Comparison of ENCODE assay signal across 1 cellular context in genomic region chr9:124852829-124853531, GRCh38.
A peak's percentile ranks its signal among the peaks of the same experiment; 100 is the strongest.
TF ChIP-seq lines count a peak whose summit lies in the region.

A gene with protein sequence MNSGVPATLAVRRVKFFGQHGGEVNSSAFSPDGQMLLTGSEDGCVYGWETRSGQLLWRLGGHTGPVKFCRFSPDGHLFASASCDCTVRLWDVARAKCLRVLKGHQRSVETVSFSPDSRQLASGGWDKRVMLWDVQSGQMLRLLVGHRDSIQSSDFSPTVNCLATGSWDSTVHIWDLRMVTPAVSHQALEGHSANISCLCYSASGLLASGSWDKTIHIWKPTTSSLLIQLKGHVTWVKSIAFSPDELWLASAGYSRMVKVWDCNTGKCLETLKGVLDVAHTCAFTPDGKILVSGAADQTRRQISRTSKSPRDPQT (plus strand): TSS chr9:124853460. CDS start chr9:124853532, 72 bp downstream.

TF ChIP-seq in K562, 482 proteins besides CTCF, POLR2A, EP300 and RAD21 (continued from another document and continues in another):
- TF ChIP-seq ARID4B (CRISPR knock-in tag; IDR thresholded peaks at IDR 0.05) (peak; percentile 88; the same call in 1 of the 2 replicates), NFE2 (IDR thresholded peaks at IDR 0.05; ENCODE audit: low read depth) (no peak), RHOXF2B (CRISPR knock-in tag; conservative IDR thresholded peaks at IDR 0.05) (no peak), EGR1 (conservative IDR thresholded peaks at IDR 0.05) (no peak), ZNF133 (CRISPR knock-in tag; IDR thresholded peaks at IDR 0.05) (no peak), POLR3A (IDR thresholded peaks at IDR 0.05; ENCODE audit: borderline replicate concordance, extremely low read depth, insufficient read depth, insufficient read length) (no peak), ESRRB (CRISPR knock-in tag; IDR thresholded peaks at IDR 0.05; ENCODE audit: borderline replicate concordance) (no peak), FOXP1 (CRISPR knock-in tag; IDR thresholded peaks at IDR 0.05) (no peak; the same call in 1 of the 2 replicates), HLTF (IDR thresholded peaks at IDR 0.05) (no peak), NCOA4 (IDR thresholded peaks at IDR 0.05; ENCODE audit: partially characterized antibody) (no peak), FUS (optimal IDR thresholded peaks at IDR 0.05; ENCODE audit: low read depth, low read length) (no peak), ZBTB33 (CRISPR knock-in tag; IDR thresholded peaks at IDR 0.05) (peak; percentile 92), FOXJ2 (tag; IDR thresholded peaks at IDR 0.05) (peak; percentile 72), PTRF (tag; IDR thresholded peaks at IDR 0.05) (no peak), PTBP1 (IDR thresholded peaks at IDR 0.05; ENCODE audit: low read depth, low read length) (0 out of 2 replicates have a peak, but pooled peaks have one; percentile 58), ZNF217 (CRISPR knock-in tag; IDR thresholded peaks at IDR 0.05) (no peak), PURB (CRISPR knock-in tag; IDR thresholded peaks at IDR 0.05; ENCODE audit: low read depth) (no peak), CXXC5 (CRISPR knock-in tag; IDR thresholded peaks at IDR 0.05) (peak; percentile 67), CBX1 (IDR thresholded peaks at IDR 0.05; ENCODE audit: low read depth) (no peak; the same call in 1 of the 2 replicates), SUPT5H (IDR thresholded peaks at IDR 0.05) (no peak), ZNF324 (CRISPR knock-in tag; IDR thresholded peaks at IDR 0.05) (no peak), ATF3 (IDR thresholded peaks at IDR 0.05) (no peak), ATF3 (CRISPR knock-in tag; conservative IDR thresholded peaks at IDR 0.05) (no peak), HNRNPL (IDR thresholded peaks at IDR 0.05; ENCODE audit: low read depth, low read length) (0 out of 2 replicates have a peak, but pooled peaks have one; percentile 50), NFXL1 (CRISPR knock-in tag; IDR thresholded peaks at IDR 0.05) (no peak), ZNF280B (CRISPR knock-in tag; IDR thresholded peaks at IDR 0.05) (no peak), TRIM24 (IDR thresholded peaks at IDR 0.05) (no peak)
- TF ChIP-seq, protein P1, sequence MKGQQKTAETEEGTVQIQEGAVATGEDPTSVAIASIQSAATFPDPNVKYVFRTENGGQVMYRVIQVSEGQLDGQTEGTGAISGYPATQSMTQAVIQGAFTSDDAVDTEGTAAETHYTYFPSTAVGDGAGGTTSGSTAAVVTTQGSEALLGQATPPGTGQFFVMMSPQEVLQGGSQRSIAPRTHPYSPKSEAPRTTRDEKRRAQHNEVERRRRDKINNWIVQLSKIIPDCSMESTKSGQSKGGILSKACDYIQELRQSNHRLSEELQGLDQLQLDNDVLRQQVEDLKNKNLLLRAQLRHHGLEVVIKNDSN (CRISPR knock-in tag; IDR thresholded peaks at IDR 0.05): no peak; the same call in none of the 2 replicates
- TF ChIP-seq, protein P2, sequence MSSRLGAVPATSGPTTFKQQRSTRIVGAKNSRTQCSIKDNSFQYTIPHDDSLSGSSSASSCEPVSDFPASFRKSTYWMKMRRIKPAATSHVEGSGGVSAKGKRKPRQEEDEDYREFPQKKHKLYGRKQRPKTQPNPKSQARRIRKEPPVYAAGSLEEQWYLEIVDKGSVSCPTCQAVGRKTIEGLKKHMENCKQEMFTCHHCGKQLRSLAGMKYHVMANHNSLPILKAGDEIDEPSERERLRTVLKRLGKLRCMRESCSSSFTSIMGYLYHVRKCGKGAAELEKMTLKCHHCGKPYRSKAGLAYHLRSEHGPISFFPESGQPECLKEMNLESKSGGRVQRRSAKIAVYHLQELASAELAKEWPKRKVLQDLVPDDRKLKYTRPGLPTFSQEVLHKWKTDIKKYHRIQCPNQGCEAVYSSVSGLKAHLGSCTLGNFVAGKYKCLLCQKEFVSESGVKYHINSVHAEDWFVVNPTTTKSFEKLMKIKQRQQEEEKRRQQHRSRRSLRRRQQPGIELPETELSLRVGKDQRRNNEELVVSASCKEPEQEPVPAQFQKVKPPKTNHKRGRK (tag; IDR thresholded peaks at IDR 0.05): no peak
- TF ChIP-seq, protein P3, sequence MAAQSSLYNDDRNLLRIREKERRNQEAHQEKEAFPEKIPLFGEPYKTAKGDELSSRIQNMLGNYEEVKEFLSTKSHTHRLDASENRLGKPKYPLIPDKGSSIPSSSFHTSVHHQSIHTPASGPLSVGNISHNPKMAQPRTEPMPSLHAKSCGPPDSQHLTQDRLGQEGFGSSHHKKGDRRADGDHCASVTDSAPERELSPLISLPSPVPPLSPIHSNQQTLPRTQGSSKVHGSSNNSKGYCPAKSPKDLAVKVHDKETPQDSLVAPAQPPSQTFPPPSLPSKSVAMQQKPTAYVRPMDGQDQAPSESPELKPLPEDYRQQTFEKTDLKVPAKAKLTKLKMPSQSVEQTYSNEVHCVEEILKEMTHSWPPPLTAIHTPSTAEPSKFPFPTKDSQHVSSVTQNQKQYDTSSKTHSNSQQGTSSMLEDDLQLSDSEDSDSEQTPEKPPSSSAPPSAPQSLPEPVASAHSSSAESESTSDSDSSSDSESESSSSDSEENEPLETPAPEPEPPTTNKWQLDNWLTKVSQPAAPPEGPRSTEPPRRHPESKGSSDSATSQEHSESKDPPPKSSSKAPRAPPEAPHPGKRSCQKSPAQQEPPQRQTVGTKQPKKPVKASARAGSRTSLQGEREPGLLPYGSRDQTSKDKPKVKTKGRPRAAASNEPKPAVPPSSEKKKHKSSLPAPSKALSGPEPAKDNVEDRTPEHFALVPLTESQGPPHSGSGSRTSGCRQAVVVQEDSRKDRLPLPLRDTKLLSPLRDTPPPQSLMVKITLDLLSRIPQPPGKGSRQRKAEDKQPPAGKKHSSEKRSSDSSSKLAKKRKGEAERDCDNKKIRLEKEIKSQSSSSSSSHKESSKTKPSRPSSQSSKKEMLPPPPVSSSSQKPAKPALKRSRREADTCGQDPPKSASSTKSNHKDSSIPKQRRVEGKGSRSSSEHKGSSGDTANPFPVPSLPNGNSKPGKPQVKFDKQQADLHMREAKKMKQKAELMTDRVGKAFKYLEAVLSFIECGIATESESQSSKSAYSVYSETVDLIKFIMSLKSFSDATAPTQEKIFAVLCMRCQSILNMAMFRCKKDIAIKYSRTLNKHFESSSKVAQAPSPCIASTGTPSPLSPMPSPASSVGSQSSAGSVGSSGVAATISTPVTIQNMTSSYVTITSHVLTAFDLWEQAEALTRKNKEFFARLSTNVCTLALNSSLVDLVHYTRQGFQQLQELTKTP (IDR thresholded peaks at IDR 0.05; ENCODE audit: low read depth in 1 of 2, partially characterized antibody in 2 of 2): no peak
- TF ChIP-seq, protein P4, sequence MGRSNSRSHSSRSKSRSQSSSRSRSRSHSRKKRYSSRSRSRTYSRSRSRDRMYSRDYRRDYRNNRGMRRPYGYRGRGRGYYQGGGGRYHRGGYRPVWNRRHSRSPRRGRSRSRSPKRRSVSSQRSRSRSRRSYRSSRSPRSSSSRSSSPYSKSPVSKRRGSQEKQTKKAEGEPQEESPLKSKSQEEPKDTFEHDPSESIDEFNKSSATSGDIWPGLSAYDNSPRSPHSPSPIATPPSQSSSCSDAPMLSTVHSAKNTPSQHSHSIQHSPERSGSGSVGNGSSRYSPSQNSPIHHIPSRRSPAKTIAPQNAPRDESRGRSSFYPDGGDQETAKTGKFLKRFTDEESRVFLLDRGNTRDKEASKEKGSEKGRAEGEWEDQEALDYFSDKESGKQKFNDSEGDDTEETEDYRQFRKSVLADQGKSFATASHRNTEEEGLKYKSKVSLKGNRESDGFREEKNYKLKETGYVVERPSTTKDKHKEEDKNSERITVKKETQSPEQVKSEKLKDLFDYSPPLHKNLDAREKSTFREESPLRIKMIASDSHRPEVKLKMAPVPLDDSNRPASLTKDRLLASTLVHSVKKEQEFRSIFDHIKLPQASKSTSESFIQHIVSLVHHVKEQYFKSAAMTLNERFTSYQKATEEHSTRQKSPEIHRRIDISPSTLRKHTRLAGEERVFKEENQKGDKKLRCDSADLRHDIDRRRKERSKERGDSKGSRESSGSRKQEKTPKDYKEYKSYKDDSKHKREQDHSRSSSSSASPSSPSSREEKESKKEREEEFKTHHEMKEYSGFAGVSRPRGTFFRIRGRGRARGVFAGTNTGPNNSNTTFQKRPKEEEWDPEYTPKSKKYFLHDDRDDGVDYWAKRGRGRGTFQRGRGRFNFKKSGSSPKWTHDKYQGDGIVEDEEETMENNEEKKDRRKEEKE (IDR thresholded peaks at IDR 0.05; ENCODE audit: borderline replicate concordance in 1 of 2, control insufficient read depth in 1 of 2, low read depth in 2 of 2, low read length in 1 of 2): no peak
- TF ChIP-seq, protein P5, sequence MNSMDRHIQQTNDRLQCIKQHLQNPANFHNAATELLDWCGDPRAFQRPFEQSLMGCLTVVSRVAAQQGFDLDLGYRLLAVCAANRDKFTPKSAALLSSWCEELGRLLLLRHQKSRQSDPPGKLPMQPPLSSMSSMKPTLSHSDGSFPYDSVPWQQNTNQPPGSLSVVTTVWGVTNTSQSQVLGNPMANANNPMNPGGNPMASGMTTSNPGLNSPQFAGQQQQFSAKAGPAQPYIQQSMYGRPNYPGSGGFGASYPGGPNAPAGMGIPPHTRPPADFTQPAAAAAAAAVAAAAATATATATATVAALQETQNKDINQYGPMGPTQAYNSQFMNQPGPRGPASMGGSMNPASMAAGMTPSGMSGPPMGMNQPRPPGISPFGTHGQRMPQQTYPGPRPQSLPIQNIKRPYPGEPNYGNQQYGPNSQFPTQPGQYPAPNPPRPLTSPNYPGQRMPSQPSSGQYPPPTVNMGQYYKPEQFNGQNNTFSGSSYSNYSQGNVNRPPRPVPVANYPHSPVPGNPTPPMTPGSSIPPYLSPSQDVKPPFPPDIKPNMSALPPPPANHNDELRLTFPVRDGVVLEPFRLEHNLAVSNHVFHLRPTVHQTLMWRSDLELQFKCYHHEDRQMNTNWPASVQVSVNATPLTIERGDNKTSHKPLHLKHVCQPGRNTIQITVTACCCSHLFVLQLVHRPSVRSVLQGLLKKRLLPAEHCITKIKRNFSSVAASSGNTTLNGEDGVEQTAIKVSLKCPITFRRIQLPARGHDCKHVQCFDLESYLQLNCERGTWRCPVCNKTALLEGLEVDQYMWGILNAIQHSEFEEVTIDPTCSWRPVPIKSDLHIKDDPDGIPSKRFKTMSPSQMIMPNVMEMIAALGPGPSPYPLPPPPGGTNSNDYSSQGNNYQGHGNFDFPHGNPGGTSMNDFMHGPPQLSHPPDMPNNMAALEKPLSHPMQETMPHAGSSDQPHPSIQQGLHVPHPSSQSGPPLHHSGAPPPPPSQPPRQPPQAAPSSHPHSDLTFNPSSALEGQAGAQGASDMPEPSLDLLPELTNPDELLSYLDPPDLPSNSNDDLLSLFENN (IDR thresholded peaks at IDR 0.05; ENCODE audit: low read depth in 2 of 2, low read length in 2 of 2): no peak; a peak in 1 of 4 replicates
